8 cellular contexts compared by ENCODE assay signal in genomic region chr6:30689985-30690384, GRCh38. TPM values are rescaled to one million over a fixed set of nuclear protein-coding genes. Genes with fewer than 3 reads are reported as not detected.
A peak's percentile ranks its signal among the peaks of the same experiment; 100 is the strongest.
DNase-seq lines count a peak whose midpoint lies in the region; ATAC-seq and TF ChIP-seq lines count a peak whose summit lies in the region.

No MANE protein-coding gene starts in this region.

- no peaks in the 10 kb centered on the region for H3K9me2 ChIP-seq in neural cell (ENCODE audit: insufficient read depth, low read length)

- H3K9me3 ChIP-seq in BLaER1 = no peaks in the 10 kb centered on the region
- no peaks in the 10 kb centered on the region for H3K9me3 ChIP-seq in MG63
- H3K9me3 ChIP-seq in ectodermal cell (ENCODE audit: control insufficient read depth, low read length) = no peaks in the 10 kb centered on the region
- H3K9me3 ChIP-seq in neural cell (ENCODE audit: low read length) = no peaks in the 10 kb centered on the region

- DNase-seq in MG63 (no peak), NCI-H2227 treated with DMSO at 0.1 percent for 48 hours (lab: John Stamatoyannopoulos, UW) (no peak)

- H3K36me3 ChIP-seq in BLaER1 = peaks cover 3% of the 10 kb centered on the region; the same call in 1 of the 2 replicates
- peaks cover 2% of the 10 kb centered on the region for H3K36me3 ChIP-seq in MG63
- no peaks in the 10 kb centered on the region for H3K36me3 ChIP-seq in ectodermal cell (ENCODE audit: control insufficient read depth, insufficient read depth, low read length)
- H3K36me3 ChIP-seq in neural cell (ENCODE audit: insufficient read depth, low read length) = no peaks in the 10 kb centered on the region

- H2AFZ ChIP-seq in neural cell (ENCODE audit: low read depth, low read length) = no peak overlapping the region

- peak overlapping the region; percentile 91 for H3K4me3 ChIP-seq in BLaER1
- peak overlapping the region; percentile 72 for H3K4me3 ChIP-seq in MG63
- peak overlapping the region; percentile 72 for H3K4me3 ChIP-seq in ectodermal cell (ENCODE audit: insufficient read depth, low read depth, low read length)
- H3K4me3 ChIP-seq in neural cell (ENCODE audit: low read length) = peak overlapping the region; percentile 77

- H4K20me1 ChIP-seq in BLaER1 (peaks cover 7% of the 10 kb centered on the region; the same call in 1 of the 2 replicates), neural cell (ENCODE audit: insufficient read depth) (peaks cover 4% of the 10 kb centered on the region)

- H3F3A ChIP-seq in neural cell (ENCODE audit: insufficient read depth, low read length, poor library complexity, severe bottlenecking) = no peaks in the 10 kb centered on the region

- 59 to 60% methylated on average over 4 of the region's 4 CpGs for WGBS in ectodermal cell, 2 experiments

- peak overlapping the region; percentile 100 for H3K4me2 ChIP-seq in BLaER1
- H3K4me2 ChIP-seq in neural cell (ENCODE audit: low read length) = peak overlapping the region; percentile 77

- TF ChIP-seq EP300 in neural cell (conservative IDR thresholded peaks at IDR 0.05; ENCODE audit: poor library complexity, severe bottlenecking) = no peak

- peaks cover 48% of the 10 kb centered on the region for H3K79me2 ChIP-seq in neural cell (replicated peaks; ENCODE audit: insufficient read depth, low read length)

- peak overlapping the region; percentile 100 for H3K27ac ChIP-seq in BLaER1
- H3K27ac ChIP-seq in ectodermal cell (ENCODE audit: insufficient read depth, low read depth, low read length, poor library complexity, severe bottlenecking) = no peak overlapping the region
- peak overlapping the region; percentile 92 for H3K27ac ChIP-seq in neural cell (ENCODE audit: low read length)

- H3K27me3 ChIP-seq in BLaER1 (no peaks in the 10 kb centered on the region), MG63 (no peaks in the 10 kb centered on the region), ectodermal cell (ENCODE audit: control insufficient read depth, insufficient read depth, low read length, poor library complexity, severe bottlenecking) (no peaks in the 10 kb centered on the region), neural cell (ENCODE audit: insufficient read depth, low read depth, low read length) (no peaks in the 10 kb centered on the region)

- TF ChIP-seq RAD21 in neural cell (conservative IDR thresholded peaks at IDR 0.05) = no peak

- H3K9ac ChIP-seq in BLaER1 (peak overlapping the region; percentile 100), neural cell (ENCODE audit: low read length) (peak overlapping the region; percentile 87)

- H3K4me1 ChIP-seq in BLaER1 (peaks cover 34% of the 10 kb centered on the region), ectodermal cell (ENCODE audit: control insufficient read depth, insufficient read depth, low read length) (peaks cover 31% of the 10 kb centered on the region)

- no peak for ATAC-seq in GM18909 (IDR thresholded peaks at IDR 0.05; ENCODE audit: poor library complexity, unreplicated experiment)
- no peak for ATAC-seq in HG03520 (IDR thresholded peaks at IDR 0.05; ENCODE audit: unreplicated experiment)
- ATAC-seq in HG03442 (IDR thresholded peaks at IDR 0.05; ENCODE audit: unreplicated experiment) = no peak

- no peak for TF ChIP-seq CTCF in neural cell (IDR thresholded peaks at IDR 0.05; ENCODE audit: poor library complexity, severe bottlenecking)

TF ChIP-seq in neural cell, 6 proteins besides CTCF, POLR2A, EP300 and RAD21:
- TF ChIP-seq REST (IDR thresholded peaks at IDR 0.05; ENCODE audit: borderline replicate concordance) = no peak
- TF ChIP-seq SMC3 (conservative IDR thresholded peaks at IDR 0.05; ENCODE audit: poor library complexity) = no peak
- no peak for TF ChIP-seq EZH2 (IDR thresholded peaks at IDR 0.05; ENCODE audit: borderline replicate concordance, insufficient read depth, low read length, poor library complexity, severe bottlenecking)
- no peak for TF ChIP-seq TAF1 (IDR thresholded peaks at IDR 0.05; ENCODE audit: low read depth)
- TF ChIP-seq MXI1 (conservative IDR thresholded peaks at IDR 0.05; ENCODE audit: poor library complexity, severe bottlenecking) = no peak
- no peak for TF ChIP-seq POLR2AphosphoS5 (IDR thresholded peaks at IDR 0.05)

RNA-seq across cellular contexts. Expression of gene NRM, which starts 0.8 kb away (rescaled TPM):
- 0.25 and 3.4 TPM in 2 replicates for total RNA-seq in MG63 (2014; rRNA removed; shearing (Covaris generic); ENCODE audit: low replicate concordance)
- polyA plus RNA-seq in ectodermal cell (2013, experiment 1 of 4) = 76.5 TPM
- polyA plus RNA-seq in ectodermal cell (2013, experiment 2 of 4) = 72.5 TPM
- polyA plus RNA-seq in ectodermal cell (2013, experiment 3 of 4) = 59.8 TPM
- 70.5 TPM for polyA plus RNA-seq in ectodermal cell (2013, experiment 4 of 4)
- polyA plus RNA-seq in neural cell = 7.1 and 7.5 TPM in 2 replicates
- 5.8 and 6.9 TPM in 2 replicates for polyA minus RNA-seq in neural cell

RNA-seq across cellular contexts. Expression of gene PPP1R18, which starts 3.5 kb away (rescaled TPM):
- total RNA-seq in MG63 (2014; rRNA removed; shearing (Covaris generic); ENCODE audit: low replicate concordance) = 31.1 and 32.0 TPM in 2 replicates
- polyA plus RNA-seq in ectodermal cell (2013, experiment 1 of 4) = 56.8 TPM
- 62.0 TPM for polyA plus RNA-seq in ectodermal cell (2013, experiment 2 of 4)
- 54.7 TPM for polyA plus RNA-seq in ectodermal cell (2013, experiment 3 of 4)
- polyA plus RNA-seq in ectodermal cell (2013, experiment 4 of 4) = 61.8 TPM
- polyA plus RNA-seq in neural cell = 50.6 and 55.1 TPM in 2 replicates
- 71.9 and 76.2 TPM in 2 replicates for polyA minus RNA-seq in neural cell

RNA-seq across cellular contexts. Expression of gene DHX16, which starts 17.2 kb away (rescaled TPM):
- 16.6 and 24.2 TPM in 2 replicates for total RNA-seq in MG63 (2014; rRNA removed; shearing (Covaris generic); ENCODE audit: low replicate concordance)
- 36.3 TPM for polyA plus RNA-seq in ectodermal cell (2013, experiment 1 of 4)
- polyA plus RNA-seq in ectodermal cell (2013, experiment 2 of 4) = 34.9 TPM
- 29.0 TPM for polyA plus RNA-seq in ectodermal cell (2013, experiment 3 of 4)
- 29.8 TPM for polyA plus RNA-seq in ectodermal cell (2013, experiment 4 of 4)
- 29.1 and 31.9 TPM in 2 replicates for polyA plus RNA-seq in neural cell
- polyA minus RNA-seq in neural cell = 25.1 and 25.6 TPM in 2 replicates

RNA-seq across cellular contexts. Expression of gene MDC1, which starts 27.1 kb away (rescaled TPM):
- 5.4 and 10.8 TPM in 2 replicates for total RNA-seq in MG63 (2014; rRNA removed; shearing (Covaris generic); ENCODE audit: low replicate concordance)
- polyA plus RNA-seq in ectodermal cell (2013, experiment 1 of 4) = 97.8 TPM
- polyA plus RNA-seq in ectodermal cell (2013, experiment 2 of 4) = 99.6 TPM
- polyA plus RNA-seq in ectodermal cell (2013, experiment 3 of 4) = 94.9 TPM
- polyA plus RNA-seq in ectodermal cell (2013, experiment 4 of 4) = 96.9 TPM
- 4.3 and 8.1 TPM in 2 replicates for polyA plus RNA-seq in neural cell
- polyA minus RNA-seq in neural cell = 9.3 and 10.5 TPM in 2 replicates

RNA-seq across cellular contexts. Expression of gene TUBB, which starts 30.2 kb away (rescaled TPM):
- 241 and 386 TPM in 2 replicates for total RNA-seq in MG63 (2014; rRNA removed; shearing (Covaris generic); ENCODE audit: low replicate concordance)
- polyA plus RNA-seq in ectodermal cell (2013, experiment 1 of 4) = 2,935 TPM
- 2,959 TPM for polyA plus RNA-seq in ectodermal cell (2013, experiment 2 of 4)
- 2,164 TPM for polyA plus RNA-seq in ectodermal cell (2013, experiment 3 of 4)
- polyA plus RNA-seq in ectodermal cell (2013, experiment 4 of 4) = 2,353 TPM
- polyA plus RNA-seq in neural cell = 711 and 792 TPM in 2 replicates
- 773 and 794 TPM in 2 replicates for polyA minus RNA-seq in neural cell
